ENCODE assay signal across 14 cellular contexts in the genomic region with DNA sequence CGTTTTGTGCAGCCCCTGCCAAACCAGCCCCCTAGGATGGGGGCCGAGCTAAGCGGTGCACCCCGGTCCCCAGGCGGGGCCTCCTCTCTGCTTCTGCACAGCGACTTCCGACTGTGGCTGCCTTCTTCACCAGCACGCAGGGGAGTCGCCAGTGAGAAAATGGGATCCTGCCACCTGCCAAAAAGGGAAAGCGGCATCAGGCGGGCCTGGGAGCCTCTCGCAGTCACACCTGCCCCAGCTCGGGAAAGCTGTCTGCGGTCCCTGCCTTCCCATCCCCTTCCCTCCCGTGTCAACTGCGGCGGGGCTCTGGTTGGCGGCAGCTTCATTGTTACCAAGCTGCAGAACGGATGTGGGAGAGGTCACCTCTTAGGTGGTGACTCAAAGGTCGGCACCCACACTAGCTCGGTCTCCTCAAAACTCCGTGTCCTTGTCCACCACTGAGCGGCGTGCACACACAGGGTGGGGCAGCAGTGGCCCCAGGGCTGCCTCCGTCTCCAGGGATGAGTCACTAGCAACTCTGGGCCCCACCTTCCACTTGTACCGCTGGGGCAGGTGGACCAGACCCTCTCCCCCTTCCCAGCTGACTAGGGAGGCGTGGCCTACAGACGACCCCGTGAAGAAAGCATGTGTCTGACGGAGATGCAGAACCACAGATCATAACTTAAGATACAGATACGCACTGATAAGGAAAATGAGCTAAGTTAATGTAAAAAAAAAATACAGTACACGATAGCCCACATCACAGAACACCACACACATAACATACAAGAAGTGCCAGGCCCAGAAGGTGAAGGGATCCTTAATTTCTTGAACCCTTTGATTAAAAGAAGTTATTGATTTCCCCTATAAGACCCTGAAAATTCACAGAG. TPM values are rescaled to one million over a fixed set of nuclear protein-coding genes. Genes with fewer than 3 reads are reported as not detected.
DNase-seq lines count a peak whose midpoint lies in the region; ATAC-seq and TF ChIP-seq lines count a peak whose summit lies in the region.
"Had no signal": no experiment of that assay in that cellular context is flagged by ENCODE, and none has a peak within 500 bp of the region (broad histone marks: within the 10 kb centered on the region; RNA-seq: fewer than 3 reads in every experiment).

No MANE protein-coding gene starts in this region.

- in situ Hi-C loops in mammary epithelial cell (cut with MboI; ENCODE audit: low sequenced_read_pairs in 2 of 2), result no loop called here

- no peak for DNase-seq in CD8-positive, alpha-beta T cell
- peak; percentile 88 for DNase-seq in HT-29 (ENCODE audit: low spot score)
- peak; percentile 33 for DNase-seq in mammary epithelial cell
- no peak for DNase-seq in neural crest cell (ENCODE audit: low read depth, low spot score)
- no peak for DNase-seq in RKO (ENCODE audit: low spot score)
- DNase-seq in dorsolateral prefrontal cortex, result no peak
- no peak for DNase-seq in NCI-H146 treated with DMSO at 0.1 percent for 48 hours (lab: John Stamatoyannopoulos, UW; ENCODE audit: unreplicated experiment)
- DNase-seq: activated CD8-positive, alpha-beta memory T cell treated with anti-CD3 and anti-CD28 coated beads for 24 hours; COR-L47; HFFc6; NCI-H1436; NCI-H524 treated with DMSO at 0.1 percent for 48 hours; retina had no signal

- H3K27ac ChIP-seq in CD8-positive, alpha-beta T cell (ENCODE audit: low read depth, low read length), result no peak overlapping the region
- H3K27ac ChIP-seq in mammary epithelial cell (ENCODE audit: insufficient read depth, low read depth, low read length) (no peak overlapping the region), dorsolateral prefrontal cortex (peak overlapping the region in 14 of 59 donors; percentile 0 to 93 (median 84))

- peaks cover 34% of the 10 kb centered on the region for H3K36me3 ChIP-seq in CD8-positive, alpha-beta T cell (ENCODE audit: insufficient read depth, low read length)
- peaks cover 12% of the 10 kb centered on the region for H3K36me3 ChIP-seq in mammary epithelial cell (ENCODE audit: insufficient read depth, low read length)

- peaks cover 30% of the 10 kb centered on the region for H3K4me1 Mint-ChIP-seq in CD8-positive, alpha-beta T cell (ENCODE audit: low read depth)
- peaks cover 18% of the 10 kb centered on the region for H3K4me1 Mint-ChIP-seq in neural crest cell

- no peaks in the 10 kb centered on the region for H3K9me3 ChIP-seq in CD8-positive, alpha-beta T cell (ENCODE audit: low read length)
- no peaks in the 10 kb centered on the region for H3K9me3 ChIP-seq in mammary epithelial cell (replicated peaks; ENCODE audit: insufficient read depth, low read length)

- H3K4me1 ChIP-seq in CD8-positive, alpha-beta T cell (ENCODE audit: insufficient read depth, low read length), result peaks cover 27% of the 10 kb centered on the region
- peaks cover 20% of the 10 kb centered on the region for H3K4me1 ChIP-seq in mammary epithelial cell (ENCODE audit: insufficient read depth, low read length)

- H3K9me3 Mint-ChIP-seq in CD8-positive, alpha-beta T cell, result no peaks in the 10 kb centered on the region
- H3K9me3 Mint-ChIP-seq in neural crest cell, result no peaks in the 10 kb centered on the region
- H3K9me3 Mint-ChIP-seq: HFFc6 had no signal

- H3K36me3 Mint-ChIP-seq in CD8-positive, alpha-beta T cell, result peaks cover 50% of the 10 kb centered on the region
- peaks cover 7% of the 10 kb centered on the region for H3K36me3 Mint-ChIP-seq in neural crest cell (ENCODE audit: low read depth)

- POLR2A ChIA-PET in CD8-positive, alpha-beta T cell (lab: Charles Lee), result interaction anchor here (0.8 to 1.1 kb wide), 2 partner anchors 13 to 125 kb away, joined by 3 read pairs; a partner anchor contains a TSS

- no peak for TF ChIP-seq CTCF in CD8-positive, alpha-beta T cell (IDR thresholded peaks at IDR 0.05)
- TF ChIP-seq CTCF in mammary epithelial cell (conservative IDR thresholded peaks at IDR 0.05 in 1 of 2, IDR thresholded peaks at IDR 0.05 in 1 of 2; ENCODE audit: extremely low read depth in 1 of 2, insufficient read depth in 1 of 2, low read depth in 1 of 2, low read length in 2 of 2) (no peak), neural crest cell (conservative IDR thresholded peaks at IDR 0.05) (no peak), dorsolateral prefrontal cortex (IDR thresholded peaks at IDR 0.05 in 54 of 56, conservative IDR thresholded peaks at IDR 0.05 in 2 of 56; ENCODE audit: low read depth in 1 of 56, partially characterized antibody in 56 of 56) (no peak)

- H3K4me3 ChIP-seq in CD8-positive, alpha-beta T cell (ENCODE audit: low read depth, low read length), result no peak overlapping the region
- H3K4me3 ChIP-seq in mammary epithelial cell (replicated peaks in 1 of 3; ENCODE audit: insufficient read depth in 1 of 3, low read depth in 2 of 3, low read length in 3 of 3) (no peak overlapping the region), dorsolateral prefrontal cortex (no peak overlapping the region)
- H3K4me3 ChIP-seq: coronary artery had no signal

- no TSS peak for BruUV-seq in mammary epithelial cell (replicated peaks; lab: Mats Ljungman, UMichigan)

- no peak overlapping the region for H2AFZ ChIP-seq in mammary epithelial cell (ENCODE audit: low read depth, low read length)

- H3K4me3 Mint-ChIP-seq in CD8-positive, alpha-beta T cell, result peak overlapping the region; percentile 37
- H3K4me3 Mint-ChIP-seq in neural crest cell, result peak overlapping the region; percentile 86
- H3K4me3 Mint-ChIP-seq: HFFc6 had no signal

- H3K27me3 ChIP-seq in CD8-positive, alpha-beta T cell (ENCODE audit: insufficient read depth, low read length), result no peaks in the 10 kb centered on the region
- no peaks in the 10 kb centered on the region for H3K27me3 ChIP-seq in mammary epithelial cell (ENCODE audit: insufficient read depth, low read length)
- H3K27me3 ChIP-seq in dorsolateral prefrontal cortex, result no peaks in the 10 kb centered on the region

- H3K27me3 Mint-ChIP-seq in CD8-positive, alpha-beta T cell (ENCODE audit: low read depth), result no peaks in the 10 kb centered on the region
- no peaks in the 10 kb centered on the region for H3K27me3 Mint-ChIP-seq in neural crest cell (ENCODE audit: low read depth)

- H3K9ac ChIP-seq in mammary epithelial cell (ENCODE audit: insufficient read depth, low read length), result no peak overlapping the region

- CTCF ChIA-PET in CD8-positive, alpha-beta T cell (lab: Charles Lee), result interaction anchor here (0.6 kb wide), 1 partner anchor 9 kb away, joined by 3 read pairs; no protein-coding TSS in a partner anchor
- CTCF ChIA-PET in mammary epithelial cell (lab: Charles Lee; ENCODE audit: low non-redundant PET), result no interaction called here

- no peak for ATAC-seq in CD8-positive, alpha-beta T cell

- H3K79me2 ChIP-seq in mammary epithelial cell (ENCODE audit: insufficient read depth, low read length), result peaks cover 58% of the 10 kb centered on the region

- no peak overlapping the region for H3K27ac Mint-ChIP-seq in CD8-positive, alpha-beta T cell
- peak overlapping the region; percentile 62 for H3K27ac Mint-ChIP-seq in neural crest cell (ENCODE audit: unreplicated experiment)
- H3K27ac Mint-ChIP-seq: HFFc6 had no signal

- intact Hi-C loops in CD8-positive, alpha-beta T cell (cut with DNase I, micrococcal nuclease), result loop anchor here in 1 of 2 experiments (10.0 kb wide), 1 partner anchor 542 kb away; a partner anchor contains a TSS
- intact Hi-C loops in mammary epithelial cell (cut with micrococcal nuclease), result no loop called here
- intact Hi-C loops in dorsolateral prefrontal cortex (cut with DNase I), result no loop called here

- WGBS in mammary epithelial cell (ENCODE audit: low coverage, missing lambda C conversion rate), result 96% methylated on average over 22 of the region's 32 CpGs

- H4K20me1 ChIP-seq in mammary epithelial cell (ENCODE audit: insufficient read depth, low read length), result no peaks in the 10 kb centered on the region

- dilution Hi-C loops in mammary epithelial cell (cut with HindIII; ENCODE audit: low sequenced_read_pairs), result loop anchor here (5.0 to 10.0 kb wide), 9 partner anchors 40 to 398 kb away; a partner anchor contains a TSS

- no peak overlapping the region for H3K4me2 ChIP-seq in mammary epithelial cell (ENCODE audit: insufficient read depth, low read depth, low read length)

RNA-seq across cellular contexts. Expression of a gene that starts 1.5 kb away (rescaled TPM):
- 10 to 100 TPM; 18.0 to 18.1 TPM for total RNA-seq in CD8-positive, alpha-beta T cell
- 163 and 167 TPM in 2 replicates for total RNA-seq in HT-29 (2014; rRNA removed; shearing (Covaris generic))
- total RNA-seq in mammary epithelial cell (10 to 100 TPM; 23.5 to 48.7 TPM), neural crest cell (86.2 and 92.4 TPM in 2 replicates), dorsolateral prefrontal cortex (10 to 100 TPM; 38.2 to 73.9 (median 55.5) TPM)
- polyA plus RNA-seq in mammary epithelial cell, result 51.6 TPM
- 33.7 TPM for polyA minus RNA-seq in mammary epithelial cell

RNA-seq across cellular contexts. Expression of a gene that starts 5.3 kb away (rescaled TPM):
- total RNA-seq in CD8-positive, alpha-beta T cell, result 10 to 100 TPM; 75.2 to 76.1 TPM
- total RNA-seq in HT-29 (2014; rRNA removed; shearing (Covaris generic)), result 101 and 121 TPM in 2 replicates
- 10 to 100 TPM; 15.5 to 28.1 TPM for total RNA-seq in mammary epithelial cell
- 7.2 TPM for polyA plus RNA-seq in mammary epithelial cell
- 12.6 TPM for polyA minus RNA-seq in mammary epithelial cell
- total RNA-seq in neural crest cell, result 25.5 and 26.2 TPM in 2 replicates
- total RNA-seq in dorsolateral prefrontal cortex, result 10 to 100 TPM; 15.0 to 55.8 (median 25.6) TPM

RNA-seq across cellular contexts. Expression of a gene that starts 10.6 kb away (rescaled TPM):
- total RNA-seq in CD8-positive, alpha-beta T cell, result under 1 TPM in 1 of 2 experiments, not detected in 1; 0.38 TPM
- 2.4 and 3.2 TPM in 2 replicates for total RNA-seq in HT-29 (2014; rRNA removed; shearing (Covaris generic))
- not detected for total RNA-seq in mammary epithelial cell
- 0.06 TPM for polyA plus RNA-seq in mammary epithelial cell
- polyA minus RNA-seq in mammary epithelial cell, result not detected
- 0.93 and 1.1 TPM in 2 replicates for total RNA-seq in neural crest cell
- total RNA-seq in dorsolateral prefrontal cortex, result 1 to 10 TPM in 118 of 120 experiments, under 1 TPM in 2; 0.50 to 6.5 (median 3.3) TPM

RNA-seq across cellular contexts. Expression of a gene that starts 14.9 kb away (rescaled TPM):
- total RNA-seq in CD8-positive, alpha-beta T cell, result 10 to 100 TPM in 1 of 2 experiments, 1 to 10 TPM in 1; 8.5 to 10.5 TPM
- total RNA-seq in HT-29 (2014; rRNA removed; shearing (Covaris generic)), result 42.8 and 45.5 TPM in 2 replicates
- total RNA-seq in mammary epithelial cell (10 to 100 TPM; 19.8 to 27.9 TPM), neural crest cell (24.1 and 24.2 TPM in 2 replicates), dorsolateral prefrontal cortex (10 to 100 TPM; 30.1 to 60.2 (median 41.1) TPM)
- 11.5 TPM for polyA plus RNA-seq in mammary epithelial cell
- 11.3 TPM for polyA minus RNA-seq in mammary epithelial cell

RNA-seq across cellular contexts. Expression of a gene that starts 21.2 kb away (rescaled TPM):
- total RNA-seq in CD8-positive, alpha-beta T cell, result 10 to 100 TPM; 30.0 to 30.4 TPM
- 222 and 256 TPM in 2 replicates for total RNA-seq in HT-29 (2014; rRNA removed; shearing (Covaris generic))
- total RNA-seq in mammary epithelial cell (100 to 1,000 TPM in 1 of 2 donors, 10 to 100 TPM in 1; 65.3 to 112 TPM), neural crest cell (199 and 200 TPM in 2 replicates), dorsolateral prefrontal cortex (100 to 1,000 TPM in 33 of 120 experiments, 10 to 100 TPM in 87; 64.0 to 121 (median 92.6) TPM)
- 285 TPM for polyA plus RNA-seq in mammary epithelial cell
- polyA minus RNA-seq in mammary epithelial cell, result 68.5 TPM

Comparison
In these comparisons a context has a peak if more than half of its experiments do, and no peak if none do; other contexts are left out.
1. DNase-seq: peak in HT-29 (single experiment) and mammary epithelial cell (single experiment); none in CD8-positive, alpha-beta T cell (0 of 7), neural crest cell (single experiment), RKO (single experiment), dorsolateral prefrontal cortex (0 of 10) and NCI-H146 treated with DMSO at 0.1 percent for 48 hours (single experiment).